Comparison of ENCODE assay signal across 9 cellular contexts in genomic region chr11:68028802-68029475, GRCh38. TPM values are rescaled to one million over a fixed set of nuclear protein-coding genes. Genes with fewer than 3 reads are reported as not detected.
DNase-seq lines count a peak whose midpoint lies in the region; ATAC-seq and TF ChIP-seq lines count a peak whose summit lies in the region.
"Had no signal": no experiment of that assay in that cellular context is flagged by ENCODE, and none has a peak within 500 bp of the region (broad histone marks: within the 10 kb centered on the region; RNA-seq: fewer than 3 reads in every experiment).

No MANE protein-coding gene starts in this region.

- H3K27ac Mint-ChIP-seq in activated B cell treated with CpG ODN at 0.5 μM for 24 hours (no peak overlapping the region), immature natural killer cell (peak overlapping the region in 2 of 6 donors; percentile 22 to 23)

- POLR2A ChIA-PET in activated B cell treated with CpG ODN at 0.5 μM for 24 hours (lab: Charles Lee), result interaction anchor here (0.7 to 2.8 kb wide), 2 partner anchors 9 to 25 kb away, joined by 3 to 10 read pairs; partner anchors contain the start of gene UNC93B1
- POLR2A ChIA-PET in A673 (lab: Charles Lee; ENCODE audit: low non-redundant PET), result no interaction called here

- WGBS in transverse colon (ENCODE audit: low coverage in 1 of 2), 2 donors, result 94% methylated on average over 12 of the region's 12 CpGs; no CpG with 5 or more reads in 1 of the 2 donors

- no peak for TF ChIP-seq EP300 in transverse colon (IDR thresholded peaks at IDR 0.05; ENCODE audit: low read depth)

- H3K4me1 Mint-ChIP-seq in activated B cell treated with CpG ODN at 0.5 μM for 24 hours (peaks cover 22% of the 10 kb centered on the region), immature natural killer cell (peaks cover 29 to 35% of the 10 kb centered on the region in 2 donors)

- no peak for ATAC-seq in activated B cell treated with CpG ODN at 0.5 μM for 24 hours (ENCODE audit: low read depth)
- ATAC-seq in HG02759 (IDR thresholded peaks at IDR 0.05; ENCODE audit: unreplicated experiment), result no peak

- H3K4me1 ChIP-seq in transverse colon, result peaks cover 9 to 22% (median 18%) of the 10 kb centered on the region in 4 donors
- peaks cover 8% of the 10 kb centered on the region for H3K4me1 ChIP-seq in A673 (ENCODE audit: insufficient read depth, low read length, poor library complexity, severe bottlenecking)

- CTCF ChIA-PET in activated B cell treated with CpG ODN at 0.5 μM for 24 hours (lab: Charles Lee), result no interaction called here
- CTCF ChIA-PET in A673 (lab: Charles Lee), result no interaction called here

- TF ChIP-seq POLR2A in transverse colon (IDR thresholded peaks at IDR 0.05), result no peak

- H3K4me3 ChIP-seq in AG10803 (ENCODE audit: low read length), result no peak overlapping the region
- no peak overlapping the region for H3K4me3 ChIP-seq in transverse colon
- no peak overlapping the region for H3K4me3 ChIP-seq in A673 (ENCODE audit: low read depth, low read length, poor library complexity, severe bottlenecking)

- peak overlapping the region; percentile 93 for H3K4me3 Mint-ChIP-seq in activated B cell treated with CpG ODN at 0.5 μM for 24 hours
- peak overlapping the region; percentile 62 to 98 (median 94) for H3K4me3 Mint-ChIP-seq in immature natural killer cell

- H3K36me3 ChIP-seq in transverse colon, result no peaks in the 10 kb centered on the region
- peaks cover 15% of the 10 kb centered on the region for H3K36me3 ChIP-seq in A673 (ENCODE audit: insufficient read depth, low read length, poor library complexity, severe bottlenecking)

- no peak overlapping the region for H3K27ac ChIP-seq in transverse colon
- no peak overlapping the region for H3K27ac ChIP-seq in A673 (ENCODE audit: low read depth, low read length, poor library complexity, severe bottlenecking)

- TF ChIP-seq CTCF in AG10803 (conservative IDR thresholded peaks at IDR 0.05; ENCODE audit: low read length), result no peak
- TF ChIP-seq CTCF in activated B cell treated with CpG ODN at 0.5 μM for 24 hours (IDR thresholded peaks at IDR 0.05), result no peak
- no peak for TF ChIP-seq CTCF in transverse colon (IDR thresholded peaks at IDR 0.05)
- no peak for TF ChIP-seq CTCF in A673 (conservative IDR thresholded peaks at IDR 0.05; ENCODE audit: low read depth, low read length)

- DNase-seq in AG10803 (ENCODE audit: low read depth) (peak; percentile 53), HCEC 1CT (peak; percentile 42), activated B cell treated with CpG ODN at 0.5 μM for 24 hours (no peak), immature natural killer cell (no peak), transverse colon (no peak), T1000 (lab: John Stamatoyannopoulos, UW) (no peak), A673 (ENCODE audit: low spot score) (no peak)
- DNase-seq: activated CD8-positive, alpha-beta memory T cell treated with anti-CD3 and anti-CD28 coated beads, Interleukin-2, amount 50 U/mL, for 48 hours had no signal

- peaks cover 2% of the 10 kb centered on the region for H3K9me3 Mint-ChIP-seq in activated B cell treated with CpG ODN at 0.5 μM for 24 hours
- H3K9me3 Mint-ChIP-seq in immature natural killer cell, result peaks cover 0 to 3% (median 0%) of the 10 kb centered on the region in 6 donors

- BruUV-seq in A673 (replicated peaks; lab: Mats Ljungman, UMichigan), result no TSS peak

- in situ Hi-C loops in transverse colon (cut with MboI; ENCODE audit: low pct_ligation_motif_present in 1 of 4, low pct_unique_long_range_greater_than_20kb in 1 of 4, low sequenced_read_pairs in 3 of 4), result no loop called here

- no peaks in the 10 kb centered on the region for H3K9me3 ChIP-seq in transverse colon
- H3K9me3 ChIP-seq in A673 (ENCODE audit: low read depth, low read length, poor library complexity, severe bottlenecking), result no peaks in the 10 kb centered on the region

- H3K36me3 Mint-ChIP-seq in activated B cell treated with CpG ODN at 0.5 μM for 24 hours (ENCODE audit: low read depth), result peaks cover 7% of the 10 kb centered on the region
- peaks cover 0 to 4% (median 0%) of the 10 kb centered on the region in 3 donors for H3K36me3 Mint-ChIP-seq in immature natural killer cell

- intact Hi-C loops in activated B cell treated with CpG ODN at 0.5 μM for 24 hours (cut with micrococcal nuclease) (no loop called here), transverse colon (cut with DNase I; ENCODE audit: low total_unique reads) (no loop called here), A673 (cut with micrococcal nuclease; ENCODE audit: unreplicated experiment) (no loop called here)

- no peaks in the 10 kb centered on the region for H3K27me3 ChIP-seq in transverse colon
- H3K27me3 ChIP-seq in A673 (replicated peaks; ENCODE audit: insufficient read depth, low read depth, low read length, poor library complexity), result no peaks in the 10 kb centered on the region

- H3K27me3 Mint-ChIP-seq in activated B cell treated with CpG ODN at 0.5 μM for 24 hours (no peaks in the 10 kb centered on the region), immature natural killer cell (ENCODE audit: low read depth in 3 of 3) (peaks cover 3 to 10% (median 4%) of the 10 kb centered on the region in 3 donors)

RNA-seq across cellular contexts. Expression of gene NDUFS8, which starts 1.5 kb away (rescaled TPM):
- total RNA-seq in activated B cell treated with CpG ODN at 0.5 μM for 24 hours, result 93.7 and 101 TPM in 2 replicates
- polyA plus RNA-seq in immature natural killer cell, result 100 to 1,000 TPM; 204 to 258 (median 215) TPM
- total RNA-seq in transverse colon, result 100 to 1,000 TPM; 155 to 226 (median 188) TPM
- total RNA-seq in A673 (2021), result 220 and 234 TPM in 2 replicates

RNA-seq across cellular contexts. Expression of gene TCIRG1, which starts 9.9 kb away (rescaled TPM):
- total RNA-seq in activated B cell treated with CpG ODN at 0.5 μM for 24 hours (209 and 227 TPM in 2 replicates), transverse colon (100 to 1,000 TPM; 260 to 697 (median 380) TPM), A673 (2021) (15.0 and 18.4 TPM in 2 replicates)
- polyA plus RNA-seq in immature natural killer cell, result 100 to 1,000 TPM in 1 of 3 donors, 10 to 100 TPM in 2; 93.0 to 132 (median 93.3) TPM

RNA-seq across cellular contexts. Expression of gene ALDH3B1, which starts 18.8 kb away (rescaled TPM):
- total RNA-seq in activated B cell treated with CpG ODN at 0.5 μM for 24 hours (0.53 and 0.98 TPM in 2 replicates), transverse colon (10 to 100 TPM; 12.1 to 14.9 (median 13.5) TPM), A673 (2021) (not detected in 2 replicates)
- polyA plus RNA-seq in immature natural killer cell, result 1 to 10 TPM in 2 of 3 donors, not detected in 1; 3.4 to 3.8 TPM

RNA-seq across cellular contexts. Expression of gene UNC93B1, which starts 25.0 kb away (rescaled TPM):
- total RNA-seq in activated B cell treated with CpG ODN at 0.5 μM for 24 hours (117 and 133 TPM in 2 replicates), transverse colon (10 to 100 TPM; 32.2 to 67.7 (median 54.7) TPM), A673 (2021) (1.4 and 2.4 TPM in 2 replicates)
- polyA plus RNA-seq in immature natural killer cell, result 10 to 100 TPM; 29.7 to 42.7 (median 38.6) TPM

Comparison
In these comparisons a context has a peak if more than half of its experiments do, and no peak if none do; other contexts are left out.
1. DNase-seq: peak in AG10803 (single experiment) and HCEC 1CT (single experiment); none in activated B cell treated with CpG ODN at 0.5 μM for 24 hours (single experiment), immature natural killer cell (0 of 3), transverse colon (single experiment), T1000 (single experiment) and A673 (single experiment).
2. RNA of gene TCIRG1, which starts 9.9 kb away (total RNA-seq): 260 to 697 TPM in transverse colon and 209 to 227 TPM in activated B cell treated with CpG ODN at 0.5 μM for 24 hours; 15.0 to 18.4 TPM in A673; every median in the first group is over 10 times any median in the second.